Comparison of ENCODE assay signal across 24 cellular contexts in the genomic region with DNA sequence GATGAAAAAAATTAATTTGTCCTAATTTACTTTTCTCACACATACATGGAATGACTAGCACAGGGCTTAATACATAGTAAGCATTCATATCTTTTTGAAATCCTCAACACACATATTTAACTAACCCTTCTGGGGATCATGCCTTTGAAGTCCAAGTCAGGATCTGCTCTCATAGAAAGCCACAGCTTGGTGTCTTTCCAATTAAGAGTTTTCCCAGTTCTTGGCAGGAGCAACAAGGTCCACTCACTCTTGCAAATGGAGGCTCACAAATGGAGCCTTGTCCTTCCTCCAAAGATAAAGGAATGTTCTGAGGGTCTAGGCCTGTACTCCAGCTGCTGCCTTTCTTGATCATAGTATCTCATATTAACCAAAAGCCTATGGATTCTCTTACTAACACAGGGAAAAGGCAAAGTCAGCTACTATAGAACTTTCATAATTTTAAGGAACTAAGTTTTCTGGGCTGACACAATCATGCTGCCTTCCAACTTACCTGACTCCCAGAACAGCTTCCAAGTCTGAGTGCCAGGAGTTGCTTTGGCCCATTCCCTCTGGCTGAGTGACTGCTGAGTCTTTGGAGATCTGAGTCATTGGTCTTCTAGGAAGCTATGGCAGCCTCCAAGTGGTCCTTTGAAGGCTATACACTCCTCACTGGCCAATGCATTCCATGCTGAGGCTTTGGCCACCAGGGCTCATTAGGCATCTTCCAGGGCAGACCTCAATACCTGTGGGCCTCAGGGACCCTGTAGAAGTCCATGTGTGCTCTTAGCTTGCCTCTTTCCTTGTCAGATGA.
"Had no signal": no experiment of that assay in that cellular context is flagged by ENCODE, and none has a peak within 500 bp of the region (broad histone marks: within the 10 kb centered on the region; RNA-seq: fewer than 3 reads in every experiment).

No MANE protein-coding gene starts in this region.

- H3K27me3 ChIP-seq: upper lobe of right lung had no signal

- H3K4me3 Mint-ChIP-seq: activated B cell treated with CpG ODN at 0.5 μM for 24 hours; activated CD4-positive, alpha-beta T cell treated with anti-CD3 and anti-CD28 coated beads, Interleukin-2, amount 10 ng/mL, durations not matched to agents 24 days and 14 days; activated naive CD8-positive, alpha-beta T cell; brain; central memory CD8-positive, alpha-beta T cell; natural killer cell treated with Interleukin-12 subunit alpha and Interleukin-12 subunit beta and Interleukin-15 and Interleukin-18, amount 100 ng/mL, for 72 hours had no signal

- H3K4me1 Mint-ChIP-seq: activated B cell treated with CpG ODN at 0.5 μM for 24 hours; activated CD4-positive, alpha-beta T cell treated with anti-CD3 and anti-CD28 coated beads, Interleukin-2, amount 10 ng/mL, durations not matched to agents 24 days and 14 days; brain; central memory CD8-positive, alpha-beta T cell had no signal

- DNase-seq: activated B cell treated with CpG ODN at 0.5 μM for 24 hours; activated CD4-positive, alpha-beta T cell treated with anti-CD3 and anti-CD28 coated beads, Interleukin-2, amount 10 ng/mL, durations not matched to agents 24 days and 14 days; activated gamma-delta T cell treated with Interleukin-2 at 50 U/mL for 16 hours; amygdala; cortex of kidney; effector CD8-positive, alpha-beta T cell; left ventricle myocardium inferior; mesenchymal stem cell; right cardiac atrium; stimulated activated CD4-positive, alpha-beta T cell treated with anti-CD3 and anti-CD28 coated beads, Interleukin-15, amount 100 ng/mL, for 24 hours; stimulated activated CD4-positive, alpha-beta T cell treated with anti-CD3 and anti-CD28 coated beads, Interleukin-4, amount 100 ng/mL, for 4 hours; stimulated activated CD8-positive, alpha-beta memory T cell treated with anti-CD3 and anti-CD28 coated beads, Interleukin-4, amount 100 ng/mL, for 48 hours; stimulated activated naive CD4-positive, alpha-beta T cell treated with Interleukin-2 at 50 U/mL for 16 hours; upper lobe of right lung had no signal

- H3K36me3 ChIP-seq: left ventricle myocardium inferior, prostate gland, thoracic aorta, upper lobe of right lung had no signal

- H3K27ac Mint-ChIP-seq: activated B cell treated with CpG ODN at 0.5 μM for 24 hours; activated CD4-positive, alpha-beta T cell treated with anti-CD3 and anti-CD28 coated beads, Interleukin-2, amount 10 ng/mL, durations not matched to agents 24 days and 14 days; activated naive CD8-positive, alpha-beta T cell; brain; natural killer cell treated with Interleukin-12 subunit alpha and Interleukin-12 subunit beta and Interleukin-15 and Interleukin-18, amount 100 ng/mL, for 72 hours had no signal

- H3K27me3 Mint-ChIP-seq: activated naive CD8-positive, alpha-beta T cell; brain had no signal

- H3K27ac ChIP-seq: left ventricle myocardium inferior, prostate gland, skin epidermis, thoracic aorta, upper lobe of right lung had no signal

- ATAC-seq: natural killer cell treated with Interleukin-12 subunit alpha and Interleukin-12 subunit beta and Interleukin-15 and Interleukin-18, amount 100 ng/mL, for 72 hours; right cardiac atrium; upper lobe of right lung had no signal

- H3K4me1 ChIP-seq: left ventricle myocardium inferior, prostate gland, upper lobe of right lung had no signal

- H3K36me3 Mint-ChIP-seq: activated naive CD8-positive, alpha-beta T cell; brain; natural killer cell treated with Interleukin-12 subunit alpha and Interleukin-12 subunit beta and Interleukin-15 and Interleukin-18, amount 100 ng/mL, for 72 hours had no signal

- H3K9me3 ChIP-seq: left ventricle myocardium inferior, prostate gland, thoracic aorta, upper lobe of right lung had no signal

- FAIRE-seq: endothelial cell of umbilical vein, keratinocyte, TTC549 had no signal

- H3K4me3 ChIP-seq: left ventricle myocardium inferior, prostate gland, skin epidermis, thoracic aorta, upper lobe of right lung had no signal

- H3K9me3 Mint-ChIP-seq: activated B cell treated with CpG ODN at 0.5 μM for 24 hours; brain; central memory CD8-positive, alpha-beta T cell; natural killer cell treated with Interleukin-12 subunit alpha and Interleukin-12 subunit beta and Interleukin-15 and Interleukin-18, amount 100 ng/mL, for 72 hours had no signal
